In the genomic region with DNA sequence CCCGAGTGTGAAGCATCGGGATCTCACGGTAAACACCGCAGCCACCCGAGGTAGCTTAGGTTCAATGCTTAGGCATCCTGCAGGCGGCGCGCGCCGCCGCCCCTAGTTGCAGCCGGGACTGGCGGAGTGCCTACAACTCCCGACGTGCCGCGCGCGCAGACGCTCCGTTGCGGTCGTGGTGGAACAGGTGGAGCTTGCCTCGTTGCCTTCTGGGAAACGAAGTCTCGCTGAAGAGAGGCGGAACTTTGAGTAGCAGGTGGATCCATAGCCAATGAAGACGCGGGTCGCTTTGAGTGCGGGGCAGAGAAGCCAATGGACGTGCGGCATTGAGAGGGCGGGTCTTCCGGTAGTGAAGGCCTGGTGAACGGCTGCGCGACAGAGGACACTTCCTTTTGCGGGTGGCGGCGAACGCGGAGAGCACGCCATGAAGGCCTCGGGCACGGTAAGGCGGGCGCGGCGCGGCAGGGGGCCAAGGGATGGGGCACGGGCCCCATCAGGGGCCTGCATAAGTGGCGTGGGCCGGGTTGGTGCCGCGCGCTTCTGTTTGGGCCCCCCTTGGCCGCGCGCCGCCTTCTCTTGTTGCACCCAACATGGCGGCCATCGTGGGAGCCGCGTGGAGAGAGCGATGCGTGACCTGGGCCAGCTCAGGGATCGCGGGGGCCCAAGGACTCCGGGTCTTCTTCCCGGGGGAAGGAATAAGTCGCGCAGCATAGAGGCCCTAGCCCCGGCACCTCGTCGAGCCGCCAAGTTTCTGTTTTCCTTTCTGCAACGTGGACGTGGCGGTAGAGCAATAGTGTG, we compare ENCODE assay signal across 1 cellular context.
TF ChIP-seq lines count a peak whose summit lies in the region.

A gene (plus strand): TSS at position 378 of the 798 bp plus-strand sequence. CDS start 47 bp downstream, at position 425.

TF ChIP-seq in HepG2, 621 proteins besides CTCF, POLR2A, EP300 and RAD21 (continued from another document and continues in another):
- TF ChIP-seq, protein P1, sequence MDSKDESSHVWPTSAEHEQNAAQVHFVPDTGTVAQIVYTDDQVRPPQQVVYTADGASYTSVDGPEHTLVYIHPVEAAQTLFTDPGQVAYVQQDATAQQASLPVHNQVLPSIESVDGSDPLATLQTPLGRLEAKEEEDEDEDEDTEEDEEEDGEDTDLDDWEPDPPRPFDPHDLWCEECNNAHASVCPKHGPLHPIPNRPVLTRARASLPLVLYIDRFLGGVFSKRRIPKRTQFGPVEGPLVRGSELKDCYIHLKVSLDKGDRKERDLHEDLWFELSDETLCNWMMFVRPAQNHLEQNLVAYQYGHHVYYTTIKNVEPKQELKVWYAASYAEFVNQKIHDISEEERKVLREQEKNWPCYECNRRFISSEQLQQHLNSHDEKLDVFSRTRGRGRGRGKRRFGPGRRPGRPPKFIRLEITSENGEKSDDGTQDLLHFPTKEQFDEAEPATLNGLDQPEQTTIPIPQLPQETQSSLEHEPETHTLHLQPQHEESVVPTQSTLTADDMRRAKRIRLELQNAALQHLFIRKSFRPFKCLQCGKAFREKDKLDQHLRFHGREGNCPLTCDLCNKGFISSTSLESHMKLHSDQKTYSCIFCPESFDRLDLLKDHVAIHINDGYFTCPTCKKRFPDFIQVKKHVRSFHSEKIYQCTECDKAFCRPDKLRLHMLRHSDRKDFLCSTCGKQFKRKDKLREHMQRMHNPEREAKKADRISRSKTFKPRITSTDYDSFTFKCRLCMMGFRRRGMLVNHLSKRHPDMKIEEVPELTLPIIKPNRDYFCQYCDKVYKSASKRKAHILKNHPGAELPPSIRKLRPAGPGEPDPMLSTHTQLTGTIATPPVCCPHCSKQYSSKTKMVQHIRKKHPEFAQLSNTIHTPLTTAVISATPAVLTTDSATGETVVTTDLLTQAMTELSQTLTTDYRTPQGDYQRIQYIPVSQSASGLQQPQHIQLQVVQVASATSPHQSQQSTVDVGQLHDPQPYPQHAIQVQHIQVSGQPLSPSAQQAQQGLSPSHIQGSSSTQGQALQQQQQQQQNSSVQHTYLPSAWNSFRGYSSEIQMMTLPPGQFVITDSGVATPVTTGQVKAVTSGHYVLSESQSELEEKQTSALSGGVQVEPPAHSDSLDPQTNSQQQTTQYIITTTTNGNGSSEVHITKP (CRISPR knock-in tag; IDR thresholded peaks at IDR 0.05; ENCODE audit: low read depth), result peak; percentile 57; the same call in 1 of the 2 replicates
- TF ChIP-seq, protein P2, sequence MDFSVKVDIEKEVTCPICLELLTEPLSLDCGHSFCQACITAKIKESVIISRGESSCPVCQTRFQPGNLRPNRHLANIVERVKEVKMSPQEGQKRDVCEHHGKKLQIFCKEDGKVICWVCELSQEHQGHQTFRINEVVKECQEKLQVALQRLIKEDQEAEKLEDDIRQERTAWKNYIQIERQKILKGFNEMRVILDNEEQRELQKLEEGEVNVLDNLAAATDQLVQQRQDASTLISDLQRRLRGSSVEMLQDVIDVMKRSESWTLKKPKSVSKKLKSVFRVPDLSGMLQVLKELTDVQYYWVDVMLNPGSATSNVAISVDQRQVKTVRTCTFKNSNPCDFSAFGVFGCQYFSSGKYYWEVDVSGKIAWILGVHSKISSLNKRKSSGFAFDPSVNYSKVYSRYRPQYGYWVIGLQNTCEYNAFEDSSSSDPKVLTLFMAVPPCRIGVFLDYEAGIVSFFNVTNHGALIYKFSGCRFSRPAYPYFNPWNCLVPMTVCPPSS (IDR thresholded peaks at IDR 0.05), result no peak
- TF ChIP-seq RCOR2 (CRISPR knock-in tag; IDR thresholded peaks at IDR 0.05) (no peak), RBFOX2 (IDR thresholded peaks at IDR 0.05; ENCODE audit: low read depth, low read length) (peak; percentile 100), AGO2 (optimal IDR thresholded peaks at IDR 0.05; ENCODE audit: low read depth, low read length) (peak; percentile 94), ZNF737 (CRISPR knock-in tag; IDR thresholded peaks at IDR 0.05; ENCODE audit: borderline replicate concordance) (no peak; the same call in 1 of the 2 replicates), ZNF33B (CRISPR knock-in tag; IDR thresholded peaks at IDR 0.05) (peak; percentile 84; the same call in 1 of the 2 replicates), RAD51 (IDR thresholded peaks at IDR 0.05; ENCODE audit: borderline replicate concordance) (no peak), MTA1 (CRISPR knock-in tag; IDR thresholded peaks at IDR 0.05; ENCODE audit: borderline replicate concordance) (0 out of 2 replicates have a peak, but pooled peaks have one; percentile 43), MEIS1 (CRISPR knock-in tag; IDR thresholded peaks at IDR 0.05; ENCODE audit: borderline replicate concordance) (no peak), MED1 (CRISPR knock-in tag; IDR thresholded peaks at IDR 0.05) (no peak; the same call in none of the 2 replicates), RORA (CRISPR knock-in tag; IDR thresholded peaks at IDR 0.05) (no peak), FOXP1 (IDR thresholded peaks at IDR 0.05) (no peak), FOXP1 (CRISPR knock-in tag; IDR thresholded peaks at IDR 0.05) (peak; percentile 36; the same call in 1 of the 2 replicates), ZNF30 (CRISPR knock-in tag; IDR thresholded peaks at IDR 0.05) (no peak), HHEX (CRISPR knock-in tag; IDR thresholded peaks at IDR 0.05) (0 out of 2 replicates have a peak, but pooled peaks have one; percentile 20), ATAD3A (CRISPR knock-in tag; IDR thresholded peaks at IDR 0.05) (no peak), ZNF430 (CRISPR knock-in tag; IDR thresholded peaks at IDR 0.05) (peak; percentile 46; the same call in 1 of the 2 replicates), HNRNPUL1 (IDR thresholded peaks at IDR 0.05; ENCODE audit: low read depth, low read length) (no peak), CC2D1A (CRISPR knock-in tag; IDR thresholded peaks at IDR 0.05) (no peak), NR2C2 (CRISPR knock-in tag; IDR thresholded peaks at IDR 0.05; ENCODE audit: borderline replicate concordance) (peak; percentile 74; the same call in 1 of the 2 replicates), ZMYM2 (CRISPR knock-in tag; IDR thresholded peaks at IDR 0.05) (no peak), ZNF501 (CRISPR knock-in tag; IDR thresholded peaks at IDR 0.05) (peak; percentile 17; the same call in 1 of the 2 replicates), HNF4G (IDR thresholded peaks at IDR 0.05; ENCODE audit: borderline replicate concordance, low read depth, low read length) (no peak), HNF4G (CRISPR knock-in tag; IDR thresholded peaks at IDR 0.05; ENCODE audit: borderline replicate concordance, low read depth) (no peak), MIER3 (CRISPR knock-in tag; IDR thresholded peaks at IDR 0.05; ENCODE audit: borderline replicate concordance) (peak; percentile 86), TBX3 (IDR thresholded peaks at IDR 0.05; ENCODE audit: borderline replicate concordance) (no peak), MIXL1 (CRISPR knock-in tag; IDR thresholded peaks at IDR 0.05) (no peak; the same call in 1 of the 2 replicates), ZNF282 (IDR thresholded peaks at IDR 0.05; ENCODE audit: partially characterized antibody) (no peak), HMG20A (CRISPR knock-in tag; IDR thresholded peaks at IDR 0.05; ENCODE audit: borderline replicate concordance) (no peak)
- TF ChIP-seq, protein P3, sequence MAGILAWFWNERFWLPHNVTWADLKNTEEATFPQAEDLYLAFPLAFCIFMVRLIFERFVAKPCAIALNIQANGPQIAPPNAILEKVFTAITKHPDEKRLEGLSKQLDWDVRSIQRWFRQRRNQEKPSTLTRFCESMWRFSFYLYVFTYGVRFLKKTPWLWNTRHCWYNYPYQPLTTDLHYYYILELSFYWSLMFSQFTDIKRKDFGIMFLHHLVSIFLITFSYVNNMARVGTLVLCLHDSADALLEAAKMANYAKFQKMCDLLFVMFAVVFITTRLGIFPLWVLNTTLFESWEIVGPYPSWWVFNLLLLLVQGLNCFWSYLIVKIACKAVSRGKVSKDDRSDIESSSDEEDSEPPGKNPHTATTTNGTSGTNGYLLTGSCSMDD (CRISPR knock-in tag; IDR thresholded peaks at IDR 0.05), result no peak
- TF ChIP-seq, protein P4, sequence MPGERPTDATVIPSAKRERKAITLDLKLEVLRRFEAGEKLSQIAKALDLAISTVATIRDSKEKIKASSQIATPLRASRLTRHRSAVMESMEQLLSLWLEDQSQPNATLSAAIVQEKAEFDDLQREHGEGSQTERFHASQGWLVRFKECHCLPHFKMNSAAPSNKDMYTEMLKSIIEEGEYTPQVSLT (CRISPR knock-in tag; IDR thresholded peaks at IDR 0.05; ENCODE audit: borderline replicate concordance, low read depth), result no peak; the same call in 1 of the 2 replicates
- TF ChIP-seq, protein P5, sequence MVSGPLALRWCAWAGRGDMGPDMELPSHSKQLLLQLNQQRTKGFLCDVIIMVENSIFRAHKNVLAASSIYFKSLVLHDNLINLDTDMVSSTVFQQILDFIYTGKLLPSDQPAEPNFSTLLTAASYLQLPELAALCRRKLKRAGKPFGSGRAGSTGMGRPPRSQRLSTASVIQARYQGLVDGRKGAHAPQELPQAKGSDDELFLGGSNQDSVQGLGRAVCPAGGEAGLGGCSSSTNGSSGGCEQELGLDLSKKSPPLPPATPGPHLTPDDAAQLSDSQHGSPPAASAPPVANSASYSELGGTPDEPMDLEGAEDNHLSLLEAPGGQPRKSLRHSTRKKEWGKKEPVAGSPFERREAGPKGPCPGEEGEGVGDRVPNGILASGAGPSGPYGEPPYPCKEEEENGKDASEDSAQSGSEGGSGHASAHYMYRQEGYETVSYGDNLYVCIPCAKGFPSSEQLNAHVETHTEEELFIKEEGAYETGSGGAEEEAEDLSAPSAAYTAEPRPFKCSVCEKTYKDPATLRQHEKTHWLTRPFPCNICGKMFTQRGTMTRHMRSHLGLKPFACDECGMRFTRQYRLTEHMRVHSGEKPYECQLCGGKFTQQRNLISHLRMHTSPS (CRISPR knock-in tag; IDR thresholded peaks at IDR 0.05; ENCODE audit: low read depth), result no peak
- TF ChIP-seq, protein P6, sequence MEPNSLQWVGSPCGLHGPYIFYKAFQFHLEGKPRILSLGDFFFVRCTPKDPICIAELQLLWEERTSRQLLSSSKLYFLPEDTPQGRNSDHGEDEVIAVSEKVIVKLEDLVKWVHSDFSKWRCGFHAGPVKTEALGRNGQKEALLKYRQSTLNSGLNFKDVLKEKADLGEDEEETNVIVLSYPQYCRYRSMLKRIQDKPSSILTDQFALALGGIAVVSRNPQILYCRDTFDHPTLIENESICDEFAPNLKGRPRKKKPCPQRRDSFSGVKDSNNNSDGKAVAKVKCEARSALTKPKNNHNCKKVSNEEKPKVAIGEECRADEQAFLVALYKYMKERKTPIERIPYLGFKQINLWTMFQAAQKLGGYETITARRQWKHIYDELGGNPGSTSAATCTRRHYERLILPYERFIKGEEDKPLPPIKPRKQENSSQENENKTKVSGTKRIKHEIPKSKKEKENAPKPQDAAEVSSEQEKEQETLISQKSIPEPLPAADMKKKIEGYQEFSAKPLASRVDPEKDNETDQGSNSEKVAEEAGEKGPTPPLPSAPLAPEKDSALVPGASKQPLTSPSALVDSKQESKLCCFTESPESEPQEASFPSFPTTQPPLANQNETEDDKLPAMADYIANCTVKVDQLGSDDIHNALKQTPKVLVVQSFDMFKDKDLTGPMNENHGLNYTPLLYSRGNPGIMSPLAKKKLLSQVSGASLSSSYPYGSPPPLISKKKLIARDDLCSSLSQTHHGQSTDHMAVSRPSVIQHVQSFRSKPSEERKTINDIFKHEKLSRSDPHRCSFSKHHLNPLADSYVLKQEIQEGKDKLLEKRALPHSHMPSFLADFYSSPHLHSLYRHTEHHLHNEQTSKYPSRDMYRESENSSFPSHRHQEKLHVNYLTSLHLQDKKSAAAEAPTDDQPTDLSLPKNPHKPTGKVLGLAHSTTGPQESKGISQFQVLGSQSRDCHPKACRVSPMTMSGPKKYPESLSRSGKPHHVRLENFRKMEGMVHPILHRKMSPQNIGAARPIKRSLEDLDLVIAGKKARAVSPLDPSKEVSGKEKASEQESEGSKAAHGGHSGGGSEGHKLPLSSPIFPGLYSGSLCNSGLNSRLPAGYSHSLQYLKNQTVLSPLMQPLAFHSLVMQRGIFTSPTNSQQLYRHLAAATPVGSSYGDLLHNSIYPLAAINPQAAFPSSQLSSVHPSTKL (CRISPR knock-in tag; IDR thresholded peaks at IDR 0.05), result no peak
- TF ChIP-seq, protein P7, sequence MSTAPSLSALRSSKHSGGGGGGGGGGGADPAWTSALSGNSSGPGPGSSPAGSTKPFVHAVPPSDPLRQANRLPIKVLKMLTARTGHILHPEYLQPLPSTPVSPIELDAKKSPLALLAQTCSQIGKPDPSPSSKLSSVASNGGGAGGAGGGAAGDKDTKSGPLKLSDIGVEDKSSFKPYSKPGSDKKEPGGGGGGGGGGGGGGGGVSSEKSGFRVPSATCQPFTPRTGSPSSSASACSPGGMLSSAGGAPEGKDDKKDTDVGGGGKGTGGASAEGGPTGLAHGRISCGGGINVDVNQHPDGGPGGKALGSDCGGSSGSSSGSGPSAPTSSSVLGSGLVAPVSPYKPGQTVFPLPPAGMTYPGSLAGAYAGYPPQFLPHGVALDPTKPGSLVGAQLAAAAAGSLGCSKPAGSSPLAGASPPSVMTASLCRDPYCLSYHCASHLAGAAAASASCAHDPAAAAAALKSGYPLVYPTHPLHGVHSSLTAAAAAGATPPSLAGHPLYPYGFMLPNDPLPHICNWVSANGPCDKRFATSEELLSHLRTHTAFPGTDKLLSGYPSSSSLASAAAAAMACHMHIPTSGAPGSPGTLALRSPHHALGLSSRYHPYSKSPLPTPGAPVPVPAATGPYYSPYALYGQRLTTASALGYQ (CRISPR knock-in tag; IDR thresholded peaks at IDR 0.05), result 0 out of 2 replicates have a peak, but pooled peaks have one; percentile 50
- TF ChIP-seq, protein P8, sequence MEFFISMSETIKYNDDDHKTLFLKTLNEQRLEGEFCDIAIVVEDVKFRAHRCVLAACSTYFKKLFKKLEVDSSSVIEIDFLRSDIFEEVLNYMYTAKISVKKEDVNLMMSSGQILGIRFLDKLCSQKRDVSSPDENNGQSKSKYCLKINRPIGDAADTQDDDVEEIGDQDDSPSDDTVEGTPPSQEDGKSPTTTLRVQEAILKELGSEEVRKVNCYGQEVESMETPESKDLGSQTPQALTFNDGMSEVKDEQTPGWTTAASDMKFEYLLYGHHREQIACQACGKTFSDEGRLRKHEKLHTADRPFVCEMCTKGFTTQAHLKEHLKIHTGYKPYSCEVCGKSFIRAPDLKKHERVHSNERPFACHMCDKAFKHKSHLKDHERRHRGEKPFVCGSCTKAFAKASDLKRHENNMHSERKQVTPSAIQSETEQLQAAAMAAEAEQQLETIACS (CRISPR knock-in tag; IDR thresholded peaks at IDR 0.05), result no peak
- TF ChIP-seq, protein P9, sequence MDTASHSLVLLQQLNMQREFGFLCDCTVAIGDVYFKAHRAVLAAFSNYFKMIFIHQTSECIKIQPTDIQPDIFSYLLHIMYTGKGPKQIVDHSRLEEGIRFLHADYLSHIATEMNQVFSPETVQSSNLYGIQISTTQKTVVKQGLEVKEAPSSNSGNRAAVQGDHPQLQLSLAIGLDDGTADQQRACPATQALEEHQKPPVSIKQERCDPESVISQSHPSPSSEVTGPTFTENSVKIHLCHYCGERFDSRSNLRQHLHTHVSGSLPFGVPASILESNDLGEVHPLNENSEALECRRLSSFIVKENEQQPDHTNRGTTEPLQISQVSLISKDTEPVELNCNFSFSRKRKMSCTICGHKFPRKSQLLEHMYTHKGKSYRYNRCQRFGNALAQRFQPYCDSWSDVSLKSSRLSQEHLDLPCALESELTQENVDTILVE (CRISPR knock-in tag; IDR thresholded peaks at IDR 0.05), result no peak
